21 cellular contexts compared by ENCODE assay signal in the genomic region with DNA sequence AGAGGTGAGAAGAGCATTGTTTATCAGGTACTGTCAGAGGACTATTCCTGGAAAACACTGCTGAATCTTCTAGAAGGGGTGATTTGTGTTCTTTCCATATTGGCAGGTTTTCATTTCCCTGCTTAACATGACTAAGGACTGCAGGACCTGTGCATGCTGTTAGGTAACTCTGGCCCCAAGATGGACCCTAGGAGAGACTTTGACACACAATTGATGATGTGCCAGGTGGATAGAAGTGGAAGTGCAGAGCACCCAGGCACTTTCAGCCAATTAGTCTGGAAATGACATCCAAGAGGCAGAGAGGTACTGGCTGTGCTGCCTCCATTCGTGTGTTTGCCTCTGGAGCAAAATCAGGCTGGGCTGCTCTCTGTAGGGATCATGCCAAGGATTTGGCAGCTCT.
"Had no signal": no experiment of that assay in that cellular context is flagged by ENCODE, and none has a peak within 500 bp of the region (broad histone marks: within the 10 kb centered on the region; RNA-seq: fewer than 3 reads in every experiment).

No MANE protein-coding gene starts in this region.

- H3K4me1 ChIP-seq: adrenal gland, breast epithelium had no signal

- H3K36me3 Mint-ChIP-seq: activated naive CD8-positive, alpha-beta T cell treated with anti-CD3 and anti-CD28 coated beads, Interleukin-2, amount 10 ng/mL, durations not matched to agents 7 days and 5 days had no signal

- H3K4me3 Mint-ChIP-seq: activated B cell treated with CpG ODN at 0.5 μM for 24 hours; activated CD4-positive, alpha-beta T cell treated with anti-CD3 and anti-CD28 coated beads, Interleukin-2, amount 10 ng/mL, durations not matched to agents 24 days and 14 days; activated naive CD8-positive, alpha-beta T cell treated with anti-CD3 and anti-CD28 coated beads, Interleukin-2, amount 10 ng/mL, durations not matched to agents 7 days and 5 days; activated T-cell treated with anti-CD3 and anti-CD28 coated beads, Interleukin-2, amount 50 U/mL, for 72 hours; T-helper 17 cell had no signal

- H3K27me3 ChIP-seq: adrenal gland, breast epithelium had no signal

- H3K9me3 Mint-ChIP-seq: activated B cell treated with CpG ODN at 0.5 μM for 24 hours; activated CD4-positive, alpha-beta T cell treated with anti-CD3 and anti-CD28 coated beads, Interleukin-2, amount 10 ng/mL, durations not matched to agents 24 days and 14 days; activated naive CD8-positive, alpha-beta T cell treated with anti-CD3 and anti-CD28 coated beads, Interleukin-2, amount 10 ng/mL, durations not matched to agents 7 days and 5 days; activated T-cell treated with anti-CD3 and anti-CD28 coated beads, Interleukin-2, amount 50 U/mL, for 72 hours had no signal

- H3K27me3 Mint-ChIP-seq: activated B cell treated with CpG ODN at 0.5 μM for 24 hours; activated naive CD8-positive, alpha-beta T cell treated with anti-CD3 and anti-CD28 coated beads, Interleukin-2, amount 10 ng/mL, durations not matched to agents 7 days and 5 days; T-helper 17 cell had no signal

- H3K4me3 ChIP-seq: adrenal gland, breast epithelium had no signal

- H3K27ac Mint-ChIP-seq: activated B cell treated with CpG ODN at 0.5 μM for 24 hours; activated CD4-positive, alpha-beta T cell treated with anti-CD3 and anti-CD28 coated beads, Interleukin-2, amount 10 ng/mL, durations not matched to agents 24 days and 14 days; activated naive CD8-positive, alpha-beta T cell treated with anti-CD3 and anti-CD28 coated beads, Interleukin-2, amount 10 ng/mL, durations not matched to agents 7 days and 5 days; activated T-cell treated with anti-CD3 and anti-CD28 coated beads, Interleukin-2, amount 50 U/mL, for 72 hours; T-helper 17 cell had no signal

- H3K9me3 ChIP-seq: adrenal gland, breast epithelium had no signal

- H3K36me3 ChIP-seq: adrenal gland, breast epithelium had no signal

- H3K27ac ChIP-seq: adrenal gland, breast epithelium had no signal

- DNase-seq: activated B cell treated with CpG ODN at 0.5 μM for 24 hours; activated CD4-positive, alpha-beta T cell treated with anti-CD3 and anti-CD28 coated beads for 1 hour; activated CD4-positive, alpha-beta T cell treated with anti-CD3 and anti-CD28 coated beads, Interleukin-2, amount 10 ng/mL, durations not matched to agents 24 days and 14 days; activated CD4-positive, alpha-beta T cell treated with anti-CD3 and anti-CD28 coated beads, Interleukin-2, amount 50 U/mL, for 48 hours; activated naive CD4-positive, alpha-beta T cell treated with anti-CD3 and anti-CD28 coated beads, Interleukin-2, amount 50 U/mL, for 16 hours; activated naive CD8-positive, alpha-beta T cell treated with anti-CD3 and anti-CD28 coated beads, Interleukin-2, amount 10 ng/mL, durations not matched to agents 7 days and 5 days; activated T-cell treated with anti-CD3 and anti-CD28 coated beads for 4 hours; activated T-cell treated with anti-CD3 and anti-CD28 coated beads, Interleukin-2, amount 50 U/mL, for 72 hours; adrenal gland; anterior cingulate cortex; central memory CD4-positive, alpha-beta T cell; Kasumi-1; NCI-H1105 treated with DMSO at 0.1 percent for 48 hours; NCI-H1436 treated with DMSO at 0.1 percent for 48 hours; NCI-H187; NCI-H2081; NCI-H524; SIG-M5; T-helper 17 cell; T-helper 9 cell had no signal

- ATAC-seq: T-helper 17 cell had no signal

- H3K4me1 Mint-ChIP-seq: activated B cell treated with CpG ODN at 0.5 μM for 24 hours; activated CD4-positive, alpha-beta T cell treated with anti-CD3 and anti-CD28 coated beads, Interleukin-2, amount 10 ng/mL, durations not matched to agents 24 days and 14 days had no signal
